9 cellular contexts compared by ENCODE assay signal in genomic region chr3:112629425-112629824, GRCh38. TPM values are rescaled to one million over a fixed set of nuclear protein-coding genes. Genes with fewer than 3 reads are reported as not detected.
DNase-seq lines count a peak whose midpoint lies in the region; ATAC-seq and TF ChIP-seq lines count a peak whose summit lies in the region.
"Had no signal": no experiment of that assay in that cellular context is flagged by ENCODE, and none has a peak within 500 bp of the region (broad histone marks: within the 10 kb centered on the region; RNA-seq: fewer than 3 reads in every experiment).

No MANE protein-coding gene starts in this region.

- BruUV-seq in IMR-90 (replicated peaks; lab: Mats Ljungman, UMichigan) = no TSS peak

- H4K8ac ChIP-seq in IMR-90 (ENCODE audit: low read depth in 2 of 2, low read length in 2 of 2) = no peak overlapping the region

- CTCF ChIA-PET in BJ (lab: Yijun Ruan, JAX) = interaction anchor here (0.6 to 4.3 kb wide), 4 partner anchors 8 to 132 kb away, joined by 3 to 10 read pairs (median 4); no protein-coding TSS in a partner anchor
- CTCF ChIA-PET in IMR-90 (lab: Yijun Ruan, JAX) = interaction anchor here (1.2 kb wide), 1 partner anchor 121 kb away, joined by 4 read pairs; no protein-coding TSS in a partner anchor

- no peak overlapping the region; the same call in 1 of the 2 replicates for H2BK20ac ChIP-seq in IMR-90 (ENCODE audit: low read depth, low read length)

- no peak overlapping the region for H3K27ac ChIP-seq in IMR-90 (ENCODE audit: insufficient read depth, low read length)
- H3K27ac ChIP-seq: parathyroid adenoma had no signal

- ATAC-seq in IMR-90 (ENCODE audit: low read depth) = peak; percentile 80
- no peak for ATAC-seq in GM19035 (IDR thresholded peaks at IDR 0.05; ENCODE audit: unreplicated experiment)
- ATAC-seq in GM19397 (IDR thresholded peaks at IDR 0.05; ENCODE audit: unreplicated experiment) = no peak

- no peak overlapping the region for H3K56ac ChIP-seq in IMR-90 (ENCODE audit: extremely low read depth, insufficient read depth, low read length)

- H4K20me1 ChIP-seq in IMR-90 (ENCODE audit: insufficient read depth, low read length) = peaks cover 2% of the 10 kb centered on the region; the same call in 1 of the 2 replicates

- 18% methylated on average over 5 of the region's 7 CpGs; no CpG with 5 or more reads in 1 of the 2 experiments for WGBS in IMR-90 (ENCODE audit: extremely low coverage in 2 of 2, insufficient read length in 1 of 2), 2 experiments

- peaks cover 9% of the 10 kb centered on the region for H3K4me1 ChIP-seq in IMR-90 (ENCODE audit: control insufficient read depth, insufficient read depth, low read length)
- H3K4me1 ChIP-seq: parathyroid adenoma had no signal

- TF ChIP-seq RAD21 in IMR-90 (IDR thresholded peaks at IDR 0.05; ENCODE audit: low read length) = no peak

- TF ChIP-seq POLR2A in IMR-90 (IDR thresholded peaks at IDR 0.05; ENCODE audit: low read depth, low read length) = no peak
- TF ChIP-seq POLR2A in erythroblast (IDR thresholded peaks at IDR 0.05; ENCODE audit: low read length) = no peak

- no peak overlapping the region for H4K5ac ChIP-seq in IMR-90 (ENCODE audit: low read depth, low read length)

- 0 out of 2 replicates have a peak overlapping the region, but pooled peaks have one; percentile 29 for H3K14ac ChIP-seq in IMR-90 (replicated peaks; ENCODE audit: low read depth, low read length)

- no peaks in the 10 kb centered on the region for H3K9me3 ChIP-seq in IMR-90 (ENCODE audit: control insufficient read depth, insufficient read depth, low read length)

- H2BK5ac ChIP-seq in IMR-90 (ENCODE audit: low read depth, low read length, poor library complexity, severe bottlenecking) = peak overlapping the region; percentile 3

- H3K4me3 ChIP-seq in BJ (ENCODE audit: low read depth, low read length) (no peak overlapping the region), IMR-90 (ENCODE audit: insufficient read depth, low read depth, low read length) (no peak overlapping the region)

- no peak overlapping the region for H2AK5ac ChIP-seq in IMR-90 (ENCODE audit: low read depth, low read length)

- no peak overlapping the region for H4K91ac ChIP-seq in IMR-90 (ENCODE audit: insufficient read depth, low read depth, low read length)

- POLR2A ChIA-PET in BJ (lab: Charles Lee) (interaction anchor here (0.6 kb wide), 1 partner anchor 389 kb away, joined by 5 read pairs; no protein-coding TSS in a partner anchor), IMR-90 (lab: Charles Lee; ENCODE audit: unreplicated experiment) (no interaction called here)

- TF ChIP-seq CTCF in BJ (IDR thresholded peaks at IDR 0.05; ENCODE audit: insufficient read depth, low read depth, low read length) (no peak), IMR-90 (conservative IDR thresholded peaks at IDR 0.05; ENCODE audit: low read depth, low read length) (no peak)

- H3K9ac ChIP-seq in IMR-90 (ENCODE audit: low read depth, low read length) = no peak overlapping the region
- H3K9ac ChIP-seq: parathyroid adenoma had no signal

- no peak overlapping the region for H2AK9ac ChIP-seq in IMR-90 (replicated peaks; ENCODE audit: low read depth, low read length, poor library complexity)

- dilution Hi-C loops in IMR-90 (cut with HindIII; ENCODE audit: low sequenced_read_pairs, unreplicated experiment) = no loop called here

- no peak overlapping the region for H3K23ac ChIP-seq in IMR-90 (ENCODE audit: low read depth, low read length)

- H2BK15ac ChIP-seq in IMR-90 (ENCODE audit: low read depth, low read length) = no peak overlapping the region

- H3K9me1 ChIP-seq in IMR-90 (ENCODE audit: insufficient read depth, low read length) = peaks cover 12% of the 10 kb centered on the region

- intact Hi-C loops in IMR-90 (cut with micrococcal nuclease) = no loop called here

- peaks cover 8% of the 10 kb centered on the region for H3K36me3 ChIP-seq in BJ (ENCODE audit: control insufficient read depth, insufficient read depth, low read length)
- peaks cover 7% of the 10 kb centered on the region for H3K36me3 ChIP-seq in IMR-90 (ENCODE audit: control insufficient read depth, insufficient read depth, low read length)

- H3K4me2 ChIP-seq in IMR-90 (ENCODE audit: low read depth, low read length) = peak overlapping the region; percentile 17; the same call in 1 of the 2 replicates

- H2AFZ ChIP-seq in IMR-90 (replicated peaks; ENCODE audit: low read length, poor library complexity) = no peak overlapping the region
- H2AFZ ChIP-seq: parathyroid adenoma had no signal

- H2BK120ac ChIP-seq in IMR-90 (ENCODE audit: low read depth, low read length) = no peak overlapping the region

- peaks cover 20 to 33% of the 10 kb centered on the region in 2 experiments for H3K79me1 ChIP-seq in IMR-90 (ENCODE audit: low read depth in 1 of 2, low read length in 2 of 2)

- H3K4ac ChIP-seq in IMR-90 (ENCODE audit: low read depth, low read length) = 0 out of 2 replicates have a peak overlapping the region, but pooled peaks have one; percentile 3

- in situ Hi-C loops in IMR-90 (cut with MboI; ENCODE audit: low sequenced_read_pairs) = loop anchor here (25.0 kb wide), 1 partner anchor 658 kb away; no protein-coding TSS in a partner anchor

- H3K18ac ChIP-seq in IMR-90 (ENCODE audit: low read depth, low read length) = no peak overlapping the region

- H3K27me3 ChIP-seq in BJ (ENCODE audit: control insufficient read depth, insufficient read depth, low read length) (no peaks in the 10 kb centered on the region), IMR-90 (ENCODE audit: control insufficient read depth, insufficient read depth, low read length) (no peaks in the 10 kb centered on the region)

- DNase-seq in BJ (ENCODE audit: low read depth) (peak; percentile 74), IMR-90 (peak; percentile 93), amniotic stem cell (lab: John Stamatoyannopoulos, UW) (peak; percentile 13), medulla oblongata (ENCODE audit: extremely low spot score) (peak; percentile 53), erythroblast (lab: John Stamatoyannopoulos, UW) (no peak), NCI-H2227 treated with DMSO at 0.1 percent for 48 hours (lab: John Stamatoyannopoulos, UW) (no peak)

TF ChIP-seq in IMR-90, 13 proteins besides CTCF, POLR2A, EP300 and RAD21:
- TF ChIP-seq RCOR1 (IDR thresholded peaks at IDR 0.05; ENCODE audit: insufficient replicate concordance, low read length) (no peak), FOS (IDR thresholded peaks at IDR 0.05; ENCODE audit: low read depth, low read length) (peak; percentile 84), MAZ (IDR thresholded peaks at IDR 0.05; ENCODE audit: borderline replicate concordance, low read depth, low read length) (no peak), BHLHE40 (IDR thresholded peaks at IDR 0.05; ENCODE audit: low read depth, low read length) (peak; percentile 37; the same call in 1 of the 2 replicates), USF2 (IDR thresholded peaks at IDR 0.05; ENCODE audit: low read depth, low read length) (no peak), CEBPB (IDR thresholded peaks at IDR 0.05; ENCODE audit: low read depth, low read length) (peak; percentile 30; the same call in 1 of the 2 replicates), RFX5 (IDR thresholded peaks at IDR 0.05; ENCODE audit: low read depth, low read length) (no peak), ELK1 (IDR thresholded peaks at IDR 0.05; ENCODE audit: borderline replicate concordance, low read depth, low read length) (no peak), CHD1 (IDR thresholded peaks at IDR 0.05; ENCODE audit: low read depth, low read length) (no peak), NFE2L2 (IDR thresholded peaks at IDR 0.05; ENCODE audit: low read depth, low read length) (no peak), SMC3 (IDR thresholded peaks at IDR 0.05; ENCODE audit: low read depth, low read length) (no peak)

RNA-seq across cellular contexts. Expression of gene CCDC80, which starts 11.5 kb away (rescaled TPM):
- 199 and 291 TPM in 2 replicates for polyA plus RNA-seq in BJ (2011; rRNA removed)
- polyA minus RNA-seq in BJ (2011; rRNA and poly(A)+ RNA removed) = 156 and 199 TPM in 2 replicates
- total RNA-seq in IMR-90 (2012; rRNA removed) = 387 and 406 TPM in 2 replicates
- 356 and 418 TPM in 2 replicates for polyA plus RNA-seq in IMR-90 (2012; rRNA removed)
- polyA plus RNA-seq in IMR-90 (2012; cell fraction: cytosol; rRNA removed) = 155 and 190 TPM in 2 replicates
- polyA plus RNA-seq in IMR-90 (2012; cell fraction: nucleus; rRNA removed; ENCODE audit: low replicate concordance) = 44.6 and 106 TPM in 2 replicates

Comparison
In these comparisons a context has a peak if more than half of its experiments do, and no peak if none do; other contexts are left out.
1. DNase-seq: peak in BJ (single experiment), IMR-90 (single experiment), amniotic stem cell (single experiment) and medulla oblongata (single experiment); none in erythroblast (0 of 2) and NCI-H2227 treated with DMSO at 0.1 percent for 48 hours (single experiment).